Comparison of ENCODE assay signal across 17 cellular contexts in the genomic region with DNA sequence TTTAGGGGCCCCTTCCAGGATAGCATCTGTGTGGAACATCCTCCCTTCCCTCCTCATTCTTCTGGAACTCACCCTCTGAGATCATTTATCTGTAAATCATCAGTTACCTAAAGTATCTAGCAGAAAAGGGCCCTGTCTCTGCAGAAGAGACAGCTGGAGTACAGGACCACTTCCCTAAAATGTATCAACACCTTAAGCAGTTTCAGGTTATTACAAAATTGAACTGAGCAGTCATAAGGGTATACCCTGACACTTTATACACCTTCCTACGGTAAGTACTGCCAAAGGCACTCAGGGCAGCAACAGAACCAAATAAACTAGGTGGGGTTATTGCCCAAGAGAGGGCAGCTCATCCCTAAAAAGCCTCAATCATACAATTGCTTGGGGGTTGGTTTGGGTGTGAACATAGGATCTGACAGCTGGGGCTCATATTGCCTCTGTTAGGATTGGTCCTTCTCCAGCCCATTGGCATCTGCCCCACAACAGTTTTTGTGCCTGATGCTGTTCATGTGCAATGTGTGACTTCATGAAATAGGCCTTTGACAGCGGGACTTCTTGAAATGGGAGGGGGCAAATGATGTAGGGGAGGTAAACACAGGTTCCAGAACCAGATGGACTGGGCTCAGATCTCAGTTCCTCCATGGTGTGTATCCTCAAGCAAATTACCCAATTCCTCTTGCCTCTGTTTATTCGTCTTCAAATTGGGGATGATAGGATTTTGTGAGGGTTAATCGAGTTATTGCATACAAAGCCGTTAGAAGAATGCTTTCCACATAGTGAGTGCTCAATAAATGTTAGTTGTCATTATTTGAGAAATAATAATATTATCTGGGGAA. TPM values are rescaled to one million over a fixed set of nuclear protein-coding genes. Genes with fewer than 3 reads are reported as not detected.
DNase-seq lines count a peak whose midpoint lies in the region; ATAC-seq and TF ChIP-seq lines count a peak whose summit lies in the region.
"Had no signal": no experiment of that assay in that cellular context is flagged by ENCODE, and none has a peak within 500 bp of the region (broad histone marks: within the 10 kb centered on the region; RNA-seq: fewer than 3 reads in every experiment).

No MANE protein-coding gene starts in this region.

- H3K9me3 ChIP-seq in liver (ENCODE audit: control insufficient read depth in 4 of 4, low read length in 3 of 4) (no peaks in the 10 kb centered on the region), left lung (no peaks in the 10 kb centered on the region)
- H3K9me3 ChIP-seq: vagina had no signal

- H3K4me1 ChIP-seq in liver (ENCODE audit: control insufficient read depth in 4 of 4, insufficient read depth in 4 of 4, low read length in 3 of 4), result peaks cover 8 to 49% (median 44%) of the 10 kb centered on the region in 4 donors
- peaks cover 0 to 29% of the 10 kb centered on the region in 2 donors for H3K4me1 ChIP-seq in left lung

- 36% methylated on average over 5 of the region's 5 CpGs for WGBS in liver

- peak; percentile 12 to 35 for TF ChIP-seq RAD21 in liver (IDR thresholded peaks at IDR 0.05)

- TF ChIP-seq CTCF in liver (IDR thresholded peaks at IDR 0.05; ENCODE audit: low read depth, low read length, missing input control), result no peak
- no peak for TF ChIP-seq CTCF in left lung (IDR thresholded peaks at IDR 0.05)
- TF ChIP-seq CTCF in GM10248 (IDR thresholded peaks at IDR 0.05; ENCODE audit: control extremely low read depth, extremely low read depth, low read depth, missing control alignments), result no peak

- CTCF ChIA-PET in GM10248 (lab: Yijun Ruan, JAX), result interaction anchor here (1.0 to 5.2 kb wide), 6 partner anchors 19 to 146 kb away, joined by 3 to 39 read pairs (median 11); no protein-coding TSS in a partner anchor

- H3K9ac ChIP-seq in liver (ENCODE audit: low read depth in 1 of 2, low read length in 2 of 2), result no peak overlapping the region

- peak; percentile 69 for ATAC-seq in HG03159 (IDR thresholded peaks at IDR 0.05; ENCODE audit: unreplicated experiment)
- ATAC-seq in left lung, result no peak
- ATAC-seq in GM18867 (IDR thresholded peaks at IDR 0.05; ENCODE audit: unreplicated experiment), result no peak
- ATAC-seq: activated naive CD4-positive, alpha-beta T cell treated with anti-CD3 and anti-CD28 coated beads, Interleukin-2, amount 50 U/mL, for 72 hours; natural killer cell treated with Interleukin-12 subunit alpha and Interleukin-12 subunit beta and Interleukin-15 and Interleukin-18, amount 100 ng/mL, for 72 hours had no signal

- intact Hi-C loops in left lung (cut with DNase I), result no loop called here

- H3K27me3 ChIP-seq in liver (ENCODE audit: control insufficient read depth in 4 of 4, insufficient read depth in 4 of 4, low read length in 3 of 4), result no peaks in the 10 kb centered on the region
- H3K27me3 ChIP-seq in left lung, result peaks cover 0 to 38% of the 10 kb centered on the region in 2 donors
- H3K27me3 ChIP-seq: vagina had no signal

- H3K27ac ChIP-seq in liver (ENCODE audit: low read depth in 1 of 2, low read length in 2 of 2) (peak overlapping the region in 1 of 2 donors; percentile 34), left lung (peak overlapping the region in 1 of 2 donors; percentile 57)
- H3K27ac ChIP-seq: vagina had no signal

- H3K36me3 ChIP-seq in liver (ENCODE audit: control insufficient read depth in 4 of 4, insufficient read depth in 3 of 4, low read depth in 1 of 4, low read length in 3 of 4) (no peaks in the 10 kb centered on the region), left lung (no peaks in the 10 kb centered on the region)
- H3K36me3 ChIP-seq: vagina had no signal

- H3K4me3 ChIP-seq in liver (ENCODE audit: low read depth in 1 of 3, low read length in 3 of 3) (no peak overlapping the region), left lung (no peak overlapping the region)
- H3K4me3 ChIP-seq: smooth muscle cell, vagina had no signal

- DNase-seq in COR-L47 (lab: John Stamatoyannopoulos, UW) (peak; percentile 60), NCI-H446 treated with DMSO at 0.1 percent for 48 hours (lab: John Stamatoyannopoulos, UW) (peak; percentile 96), left lung (no peak), AG08396 (ENCODE audit: low spot score) (no peak), GM10248 (ENCODE audit: extremely low spot score) (no peak)
- DNase-seq: activated CD8-positive, alpha-beta memory T cell treated with anti-CD3 and anti-CD28 coated beads for 24 hours; cortex of kidney; NCI-H1417 treated with DMSO at 0.1 percent for 48 hours had no signal

- POLR2A ChIA-PET in GM10248 (lab: Yijun Ruan, JAX), result no interaction called here

TF ChIP-seq in liver, 16 proteins besides CTCF, POLR2A, EP300 and RAD21:
- TF ChIP-seq HNF4G (IDR thresholded peaks at IDR 0.05) (no peak), HNF4A (conservative IDR thresholded peaks at IDR 0.05) (peak in 1 of 2 donors; percentile 19), FOXA1 (IDR thresholded peaks at IDR 0.05) (no peak), SP1 (IDR thresholded peaks at IDR 0.05) (no peak), RXRA (IDR thresholded peaks at IDR 0.05) (peak in 1 of 2 donors; percentile 58)
- TF ChIP-seq, protein P1, sequence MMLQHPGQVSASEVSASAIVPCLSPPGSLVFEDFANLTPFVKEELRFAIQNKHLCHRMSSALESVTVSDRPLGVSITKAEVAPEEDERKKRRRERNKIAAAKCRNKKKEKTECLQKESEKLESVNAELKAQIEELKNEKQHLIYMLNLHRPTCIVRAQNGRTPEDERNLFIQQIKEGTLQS (IDR thresholded peaks at IDR 0.05), result no peak
- TF ChIP-seq, protein P2, sequence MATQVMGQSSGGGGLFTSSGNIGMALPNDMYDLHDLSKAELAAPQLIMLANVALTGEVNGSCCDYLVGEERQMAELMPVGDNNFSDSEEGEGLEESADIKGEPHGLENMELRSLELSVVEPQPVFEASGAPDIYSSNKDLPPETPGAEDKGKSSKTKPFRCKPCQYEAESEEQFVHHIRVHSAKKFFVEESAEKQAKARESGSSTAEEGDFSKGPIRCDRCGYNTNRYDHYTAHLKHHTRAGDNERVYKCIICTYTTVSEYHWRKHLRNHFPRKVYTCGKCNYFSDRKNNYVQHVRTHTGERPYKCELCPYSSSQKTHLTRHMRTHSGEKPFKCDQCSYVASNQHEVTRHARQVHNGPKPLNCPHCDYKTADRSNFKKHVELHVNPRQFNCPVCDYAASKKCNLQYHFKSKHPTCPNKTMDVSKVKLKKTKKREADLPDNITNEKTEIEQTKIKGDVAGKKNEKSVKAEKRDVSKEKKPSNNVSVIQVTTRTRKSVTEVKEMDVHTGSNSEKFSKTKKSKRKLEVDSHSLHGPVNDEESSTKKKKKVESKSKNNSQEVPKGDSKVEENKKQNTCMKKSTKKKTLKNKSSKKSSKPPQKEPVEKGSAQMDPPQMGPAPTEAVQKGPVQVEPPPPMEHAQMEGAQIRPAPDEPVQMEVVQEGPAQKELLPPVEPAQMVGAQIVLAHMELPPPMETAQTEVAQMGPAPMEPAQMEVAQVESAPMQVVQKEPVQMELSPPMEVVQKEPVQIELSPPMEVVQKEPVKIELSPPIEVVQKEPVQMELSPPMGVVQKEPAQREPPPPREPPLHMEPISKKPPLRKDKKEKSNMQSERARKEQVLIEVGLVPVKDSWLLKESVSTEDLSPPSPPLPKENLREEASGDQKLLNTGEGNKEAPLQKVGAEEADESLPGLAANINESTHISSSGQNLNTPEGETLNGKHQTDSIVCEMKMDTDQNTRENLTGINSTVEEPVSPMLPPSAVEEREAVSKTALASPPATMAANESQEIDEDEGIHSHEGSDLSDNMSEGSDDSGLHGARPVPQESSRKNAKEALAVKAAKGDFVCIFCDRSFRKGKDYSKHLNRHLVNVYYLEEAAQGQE (IDR thresholded peaks at IDR 0.05), result no peak
- TF ChIP-seq, protein P3, sequence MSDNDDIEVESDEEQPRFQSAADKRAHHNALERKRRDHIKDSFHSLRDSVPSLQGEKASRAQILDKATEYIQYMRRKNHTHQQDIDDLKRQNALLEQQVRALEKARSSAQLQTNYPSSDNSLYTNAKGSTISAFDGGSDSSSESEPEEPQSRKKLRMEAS (IDR thresholded peaks at IDR 0.05), result peak; percentile 36

RNA-seq across cellular contexts. Expression of a gene that starts 2.9 kb away (rescaled TPM):
- total RNA-seq in liver (under 1 TPM; 0.17 to 0.65 TPM), left lung (1 to 10 TPM; 2.7 to 2.8 TPM)
- under 1 TPM; 0.33 to 0.68 TPM for polyA plus RNA-seq in liver
- total RNA-seq: activated naive CD4-positive, alpha-beta T cell treated with anti-CD3 and anti-CD28 coated beads, Interleukin-2, amount 50 U/mL, for 72 hours; Daoy; natural killer cell treated with Interleukin-12 subunit alpha and Interleukin-12 subunit beta and Interleukin-15 and Interleukin-18, amount 100 ng/mL, for 72 hours; smooth muscle cell had no signal
- polyA plus RNA-seq: AG04450, smooth muscle cell had no signal

RNA-seq across cellular contexts. Expression of a gene that starts 55.7 kb away (rescaled TPM):
- total RNA-seq in liver (not detected), left lung (not detected)
- polyA plus RNA-seq in liver, result not detected
- total RNA-seq: activated naive CD4-positive, alpha-beta T cell treated with anti-CD3 and anti-CD28 coated beads, Interleukin-2, amount 50 U/mL, for 72 hours; Daoy; natural killer cell treated with Interleukin-12 subunit alpha and Interleukin-12 subunit beta and Interleukin-15 and Interleukin-18, amount 100 ng/mL, for 72 hours; smooth muscle cell; vagina had no signal
- polyA plus RNA-seq: AG04450, smooth muscle cell had no signal

Comparison
In these comparisons a context has a peak if more than half of its experiments do, and no peak if none do; other contexts are left out.
1. DNase-seq: peak in COR-L47 (single experiment) and NCI-H446 treated with DMSO at 0.1 percent for 48 hours (single experiment); none in left lung (0 of 2), AG08396 (single experiment) and GM10248 (single experiment).